Comparison of ENCODE assay signal across 1 cellular context in the genomic region with DNA sequence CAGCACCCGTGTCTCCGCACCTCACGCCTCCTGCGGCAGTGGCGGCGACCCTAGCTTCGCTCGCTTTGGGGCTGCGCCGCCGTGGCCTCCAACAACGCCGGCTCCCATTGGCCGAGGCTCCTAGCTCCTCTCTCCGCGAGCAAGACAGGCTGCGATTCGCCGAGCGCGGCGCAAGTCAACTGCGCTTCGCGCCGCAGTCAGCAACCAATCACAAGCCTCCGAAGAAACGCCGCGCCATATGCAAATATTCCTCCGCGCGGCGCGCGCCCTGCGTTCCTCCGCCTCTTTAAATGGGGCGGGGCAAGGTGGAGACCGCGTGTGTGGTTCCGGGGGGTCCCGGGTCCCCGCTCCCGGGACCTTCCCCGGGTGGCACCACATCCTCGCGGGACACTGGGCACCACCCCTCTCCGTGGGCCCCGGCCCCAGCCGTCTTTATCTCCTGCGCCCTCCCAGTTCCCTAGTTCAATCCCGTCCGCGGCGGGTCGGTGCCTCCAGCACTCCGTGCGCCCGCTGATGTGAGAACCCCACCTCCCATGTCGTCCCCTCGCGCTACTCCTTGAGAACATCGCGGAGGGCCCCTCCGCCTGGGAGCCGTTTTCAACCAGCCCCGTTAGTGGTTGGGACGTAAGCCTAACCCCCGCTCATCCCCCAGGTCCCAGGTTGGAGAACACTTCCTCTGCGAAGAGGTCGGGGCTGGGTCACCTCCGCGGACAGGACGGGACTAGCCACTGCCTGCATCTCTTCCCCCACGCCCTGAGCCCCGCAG.
A peak's percentile ranks its signal among the peaks of the same experiment; 100 is the strongest.
TF ChIP-seq lines count a peak whose summit lies in the region.

Gene NAP1L4 (minus strand): TSS at position 96 of the 766 bp plus-strand sequence. CDS start 13,109 bp downstream, outside the sequence.

TF ChIP-seq in HepG2, 621 proteins besides CTCF, POLR2A, EP300 and RAD21 (continued from another document and continues in another):
- TF ChIP-seq ASH2L (IDR thresholded peaks at IDR 0.05; ENCODE audit: insufficient read length, low read depth, low read length) (peak; percentile 66), MYC (CRISPR knock-in tag; IDR thresholded peaks at IDR 0.05; ENCODE audit: borderline replicate concordance) (peak; percentile 90), ZNF644 (CRISPR knock-in tag; IDR thresholded peaks at IDR 0.05; ENCODE audit: low read depth) (no peak), ZNF446 (CRISPR knock-in tag; IDR thresholded peaks at IDR 0.05) (no peak), ZNF17 (CRISPR knock-in tag; IDR thresholded peaks at IDR 0.05) (no peak), HDAC1 (CRISPR knock-in tag; IDR thresholded peaks at IDR 0.05) (peak; percentile 96), ZBTB1 (CRISPR knock-in tag; IDR thresholded peaks at IDR 0.05; ENCODE audit: borderline replicate concordance) (no peak), ZNF460 (CRISPR knock-in tag; IDR thresholded peaks at IDR 0.05; ENCODE audit: borderline replicate concordance) (no peak), ZNF441 (CRISPR knock-in tag; IDR thresholded peaks at IDR 0.05; ENCODE audit: borderline replicate concordance) (no peak), CBX2 (IDR thresholded peaks at IDR 0.05; ENCODE audit: low read depth, low read length) (no peak), CBX2 (CRISPR knock-in tag; IDR thresholded peaks at IDR 0.05; ENCODE audit: low read depth) (no peak), KDM4B (CRISPR knock-in tag; IDR thresholded peaks at IDR 0.05) (no peak), HOXD1 (CRISPR knock-in tag; IDR thresholded peaks at IDR 0.05) (no peak), ZNF570 (CRISPR knock-in tag; IDR thresholded peaks at IDR 0.05; ENCODE audit: borderline replicate concordance) (no peak), ZNF225 (CRISPR knock-in tag; IDR thresholded peaks at IDR 0.05) (no peak), ZNF556 (CRISPR knock-in tag; IDR thresholded peaks at IDR 0.05; ENCODE audit: borderline replicate concordance) (no peak), SALL1 (CRISPR knock-in tag; IDR thresholded peaks at IDR 0.05) (peak; percentile 48; the same call in 1 of the 2 replicates), ZFP36L2 (CRISPR knock-in tag; IDR thresholded peaks at IDR 0.05) (no peak), ZFP37 (CRISPR knock-in tag; IDR thresholded peaks at IDR 0.05; ENCODE audit: borderline replicate concordance) (no peak), ZNF407 (CRISPR knock-in tag; IDR thresholded peaks at IDR 0.05; ENCODE audit: not compliant biosample characterization) (peak; percentile 67), RFXAP (CRISPR knock-in tag; IDR thresholded peaks at IDR 0.05; ENCODE audit: borderline replicate concordance) (no peak), ZNF180 (CRISPR knock-in tag; IDR thresholded peaks at IDR 0.05; ENCODE audit: borderline replicate concordance, low read depth) (no peak), ZNF703 (CRISPR knock-in tag; IDR thresholded peaks at IDR 0.05; ENCODE audit: borderline replicate concordance) (no peak), BCL6 (CRISPR knock-in tag; IDR thresholded peaks at IDR 0.05) (peak; percentile 10; the same call in 1 of the 2 replicates), SSRP1 (CRISPR knock-in tag; IDR thresholded peaks at IDR 0.05) (no peak), FOXP4 (CRISPR knock-in tag; IDR thresholded peaks at IDR 0.05) (peak; percentile 19; the same call in 1 of the 2 replicates), ZSCAN22 (CRISPR knock-in tag; IDR thresholded peaks at IDR 0.05) (no peak), RAD51 (IDR thresholded peaks at IDR 0.05; ENCODE audit: borderline replicate concordance) (no peak), TFDP2 (CRISPR knock-in tag; IDR thresholded peaks at IDR 0.05) (peak; percentile 98), KDM6A (CRISPR knock-in tag; IDR thresholded peaks at IDR 0.05; ENCODE audit: low read depth) (no peak), SRF (IDR thresholded peaks at IDR 0.05; ENCODE audit: low read depth, low read length) (no peak), MXI1 (IDR thresholded peaks at IDR 0.05; ENCODE audit: borderline replicate concordance, low read depth, low read length) (peak; percentile 99), SRSF9 (IDR thresholded peaks at IDR 0.05; ENCODE audit: borderline replicate concordance, insufficient read depth, low read depth, low read length, poor library complexity, severe bottlenecking) (no peak)
- TF ChIP-seq, protein P1, sequence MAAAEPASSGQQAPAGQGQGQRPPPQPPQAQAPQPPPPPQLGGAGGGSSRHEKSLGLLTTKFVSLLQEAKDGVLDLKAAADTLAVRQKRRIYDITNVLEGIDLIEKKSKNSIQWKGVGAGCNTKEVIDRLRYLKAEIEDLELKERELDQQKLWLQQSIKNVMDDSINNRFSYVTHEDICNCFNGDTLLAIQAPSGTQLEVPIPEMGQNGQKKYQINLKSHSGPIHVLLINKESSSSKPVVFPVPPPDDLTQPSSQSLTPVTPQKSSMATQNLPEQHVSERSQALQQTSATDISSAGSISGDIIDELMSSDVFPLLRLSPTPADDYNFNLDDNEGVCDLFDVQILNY (CRISPR knock-in tag; conservative IDR thresholded peaks at IDR 0.05): peak; percentile 96
- TF ChIP-seq, protein P2, sequence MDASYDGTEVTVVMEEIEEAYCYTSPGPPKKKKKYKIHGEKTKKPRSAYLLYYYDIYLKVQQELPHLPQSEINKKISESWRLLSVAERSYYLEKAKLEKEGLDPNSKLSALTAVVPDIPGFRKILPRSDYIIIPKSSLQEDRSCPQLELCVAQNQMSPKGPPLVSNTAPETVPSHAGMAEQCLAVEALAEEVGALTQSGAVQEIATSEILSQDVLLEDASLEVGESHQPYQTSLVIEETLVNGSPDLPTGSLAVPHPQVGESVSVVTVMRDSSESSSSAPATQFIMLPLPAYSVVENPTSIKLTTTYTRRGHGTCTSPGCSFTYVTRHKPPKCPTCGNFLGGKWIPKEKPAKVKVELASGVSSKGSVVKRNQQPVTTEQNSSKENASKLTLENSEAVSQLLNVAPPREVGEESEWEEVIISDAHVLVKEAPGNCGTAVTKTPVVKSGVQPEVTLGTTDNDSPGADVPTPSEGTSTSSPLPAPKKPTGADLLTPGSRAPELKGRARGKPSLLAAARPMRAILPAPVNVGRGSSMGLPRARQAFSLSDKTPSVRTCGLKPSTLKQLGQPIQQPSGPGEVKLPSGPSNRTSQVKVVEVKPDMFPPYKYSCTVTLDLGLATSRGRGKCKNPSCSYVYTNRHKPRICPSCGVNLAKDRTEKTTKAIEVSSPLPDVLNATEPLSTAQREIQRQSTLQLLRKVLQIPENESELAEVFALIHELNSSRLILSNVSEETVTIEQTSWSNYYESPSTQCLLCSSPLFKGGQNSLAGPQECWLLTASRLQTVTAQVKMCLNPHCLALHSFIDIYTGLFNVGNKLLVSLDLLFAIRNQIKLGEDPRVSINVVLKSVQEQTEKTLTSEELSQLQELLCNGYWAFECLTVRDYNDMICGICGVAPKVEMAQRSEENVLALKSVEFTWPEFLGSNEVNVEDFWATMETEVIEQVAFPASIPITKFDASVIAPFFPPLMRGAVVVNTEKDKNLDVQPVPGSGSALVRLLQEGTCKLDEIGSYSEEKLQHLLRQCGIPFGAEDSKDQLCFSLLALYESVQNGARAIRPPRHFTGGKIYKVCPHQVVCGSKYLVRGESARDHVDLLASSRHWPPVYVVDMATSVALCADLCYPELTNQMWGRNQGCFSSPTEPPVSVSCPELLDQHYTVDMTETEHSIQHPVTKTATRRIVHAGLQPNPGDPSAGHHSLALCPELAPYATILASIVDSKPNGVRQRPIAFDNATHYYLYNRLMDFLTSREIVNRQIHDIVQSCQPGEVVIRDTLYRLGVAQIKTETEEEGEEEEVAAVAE (CRISPR knock-in tag; IDR thresholded peaks at IDR 0.05; ENCODE audit: borderline replicate concordance): peak; percentile 99
- TF ChIP-seq, protein P3, sequence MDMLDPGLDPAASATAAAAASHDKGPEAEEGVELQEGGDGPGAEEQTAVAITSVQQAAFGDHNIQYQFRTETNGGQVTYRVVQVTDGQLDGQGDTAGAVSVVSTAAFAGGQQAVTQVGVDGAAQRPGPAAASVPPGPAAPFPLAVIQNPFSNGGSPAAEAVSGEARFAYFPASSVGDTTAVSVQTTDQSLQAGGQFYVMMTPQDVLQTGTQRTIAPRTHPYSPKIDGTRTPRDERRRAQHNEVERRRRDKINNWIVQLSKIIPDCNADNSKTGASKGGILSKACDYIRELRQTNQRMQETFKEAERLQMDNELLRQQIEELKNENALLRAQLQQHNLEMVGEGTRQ (IDR thresholded peaks at IDR 0.05; ENCODE audit: low read depth, low read length): no peak
- TF ChIP-seq, protein P3 (CRISPR knock-in tag; IDR thresholded peaks at IDR 0.05; ENCODE audit: borderline replicate concordance): no peak
- TF ChIP-seq, protein P4, sequence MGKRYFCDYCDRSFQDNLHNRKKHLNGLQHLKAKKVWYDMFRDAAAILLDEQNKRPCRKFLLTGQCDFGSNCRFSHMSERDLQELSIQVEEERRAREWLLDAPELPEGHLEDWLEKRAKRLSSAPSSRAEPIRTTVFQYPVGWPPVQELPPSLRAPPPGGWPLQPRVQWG (CRISPR knock-in tag; IDR thresholded peaks at IDR 0.05; ENCODE audit: borderline replicate concordance, low read depth): no peak
